8 cellular contexts compared by ENCODE assay signal in the genomic region with DNA sequence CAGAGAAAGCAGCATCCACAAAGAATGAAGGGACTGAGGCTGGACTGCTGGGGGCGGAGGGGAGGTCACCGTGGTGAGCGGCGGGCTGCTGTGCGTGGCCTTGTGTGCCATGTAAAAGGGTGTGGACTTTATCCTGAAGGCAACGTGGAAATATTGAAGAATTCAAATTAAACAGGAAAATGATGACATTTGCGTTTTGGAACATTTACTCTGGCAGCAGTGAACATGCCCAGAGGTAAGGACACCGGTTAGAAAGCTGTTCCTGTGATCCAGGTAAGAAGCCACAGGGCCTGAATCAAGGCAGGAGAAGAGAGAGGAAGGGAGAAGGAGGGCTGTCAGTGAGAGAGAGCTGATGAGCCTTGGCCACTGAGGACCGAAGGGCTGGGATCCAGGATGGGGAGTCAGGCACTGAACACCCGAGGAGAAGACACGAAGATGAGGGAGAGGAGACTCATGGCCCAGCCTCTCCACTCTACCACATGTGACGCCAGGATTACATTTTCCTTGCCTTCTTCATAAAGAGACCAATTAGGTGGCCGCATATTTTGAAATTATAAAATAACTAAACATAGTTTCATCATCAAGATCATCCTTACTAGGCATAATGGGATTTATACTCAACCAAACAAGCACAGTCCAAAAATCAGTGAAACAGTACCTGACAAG. TPM values are rescaled to one million over a fixed set of nuclear protein-coding genes. Genes with fewer than 3 reads are reported as not detected.
DNase-seq lines count a peak whose midpoint lies in the region; ATAC-seq and TF ChIP-seq lines count a peak whose summit lies in the region.

No MANE protein-coding gene starts in this region.

- H3K4me1 ChIP-seq in BE2C: peaks cover 12% of the 10 kb centered on the region
- H3K4me1 ChIP-seq in PC-3 (ENCODE audit: insufficient read depth, low read length): peaks cover 46% of the 10 kb centered on the region
- H3K4me1 ChIP-seq in prostate gland (replicated peaks): peaks cover 3% of the 10 kb centered on the region

- CTCF ChIA-PET in PC-3 (lab: Charles Lee): no interaction called here

- H3K79me2 ChIP-seq in PC-3 (ENCODE audit: low read length): peaks cover 18% of the 10 kb centered on the region

- TF ChIP-seq POLR2A in prostate gland (IDR thresholded peaks at IDR 0.05): no peak

- peak overlapping the region; percentile 69 for H3K4me2 ChIP-seq in PC-3 (ENCODE audit: low read length)

- BruUV-seq in PC-3 (replicated peaks; lab: Mats Ljungman, UMichigan): no TSS peak

- H3K36me3 ChIP-seq in BE2C: no peaks in the 10 kb centered on the region; the same call in 1 of the 2 replicates
- peaks cover 8% of the 10 kb centered on the region; the same call in 1 of the 2 replicates for H3K36me3 ChIP-seq in PC-3 (ENCODE audit: low read depth, low read length)
- no peaks in the 10 kb centered on the region for H3K36me3 ChIP-seq in prostate gland

- POLR2A ChIA-PET in PC-3 (lab: Charles Lee; ENCODE audit: unreplicated experiment): interaction anchor here (0.6 kb wide), 1 partner anchor 108 kb away, joined by 3 read pairs; no protein-coding TSS in a partner anchor

- no peaks in the 10 kb centered on the region for H3K9me3 ChIP-seq in BE2C
- H3K9me3 ChIP-seq in PC-3 (ENCODE audit: low read length): no peaks in the 10 kb centered on the region
- no peaks in the 10 kb centered on the region for H3K9me3 ChIP-seq in prostate gland

- TF ChIP-seq CTCF in BE2C (IDR thresholded peaks at IDR 0.05; ENCODE audit: low read depth, low read length) (no peak), PC-3 (conservative IDR thresholded peaks at IDR 0.05; ENCODE audit: low read depth, low read length) (no peak), prostate gland (IDR thresholded peaks at IDR 0.05) (no peak)

- H3K4me3 ChIP-seq in BE2C (ENCODE audit: low read depth, low read length): peak overlapping the region; percentile 35; the same call in 1 of the 2 replicates
- no peak overlapping the region for H3K4me3 ChIP-seq in PC-3 (ENCODE audit: low read length)
- H3K4me3 ChIP-seq in prostate gland: no peak overlapping the region

- ATAC-seq in PC-3 (no peak), GM19023 (IDR thresholded peaks at IDR 0.05; ENCODE audit: unreplicated experiment) (no peak)

- H3K27me3 ChIP-seq in BE2C: no peaks in the 10 kb centered on the region
- H3K27me3 ChIP-seq in PC-3 (ENCODE audit: low read length): no peaks in the 10 kb centered on the region
- H3K27me3 ChIP-seq in prostate gland (replicated peaks; ENCODE audit: insufficient read depth): no peaks in the 10 kb centered on the region

- WGBS in prostate gland: 77% methylated on average over 13 of the region's 13 CpGs

- intact Hi-C loops in PC-3 (cut with micrococcal nuclease): loop anchor here (5.0 kb wide), 1 partner anchor 96 kb away; a partner anchor contains a TSS
- intact Hi-C loops in prostate gland (cut with DNase I): no loop called here

- no peak overlapping the region for H3K9ac ChIP-seq in PC-3 (ENCODE audit: low read length)

- no peak overlapping the region for H2AFZ ChIP-seq in PC-3 (ENCODE audit: low read length)

- H3K9me2 ChIP-seq in PC-3 (replicated peaks; ENCODE audit: low read length): no peaks in the 10 kb centered on the region

- no peaks in the 10 kb centered on the region for H4K20me1 ChIP-seq in PC-3 (ENCODE audit: low read length)

- H3F3A ChIP-seq in PC-3 (ENCODE audit: low read length, unreplicated experiment): no peaks in the 10 kb centered on the region

- H3K27ac ChIP-seq in PC-3 (ENCODE audit: low read length): peak overlapping the region; percentile 64
- peak overlapping the region; percentile 28 to 55 for H3K27ac ChIP-seq in prostate gland

- no peak for DNase-seq in BE2C
- DNase-seq in PC-3: no peak
- peak; percentile 55 for DNase-seq in fibroblast of gingiva (ENCODE audit: low read depth)
- DNase-seq in prostate gland (ENCODE audit: low spot score): no peak
- no peak for DNase-seq in stimulated activated CD4-positive, alpha-beta T cell treated with anti-CD3 and anti-CD28 coated beads, Interleukin-15, amount 100 ng/mL, for 24 hours
- DNase-seq in activated T-cell treated with anti-CD3 and anti-CD28 coated beads for 4 hours: no peak
- no peak for DNase-seq in stimulated activated CD8-positive, alpha-beta memory T cell treated with anti-CD3 and anti-CD28 coated beads, Interleukin-4, amount 100 ng/mL, for 48 hours

RNA-seq across cellular contexts. Expression of a gene that starts 58.4 kb away (rescaled TPM):
- polyA plus RNA-seq in BE2C (2012; ENCODE audit: insufficient read depth, insufficient read length, low read depth): 5.0 TPM
- total RNA-seq in PC-3 (2014; rRNA removed): 17.7 and 19.6 TPM in 2 replicates
- 10 to 100 TPM in 1 of 2 donors, 1 to 10 TPM in 1; 7.2 to 22.4 TPM for total RNA-seq in prostate gland
